ENCODE assay signal across 8 cellular contexts in the genomic region with DNA sequence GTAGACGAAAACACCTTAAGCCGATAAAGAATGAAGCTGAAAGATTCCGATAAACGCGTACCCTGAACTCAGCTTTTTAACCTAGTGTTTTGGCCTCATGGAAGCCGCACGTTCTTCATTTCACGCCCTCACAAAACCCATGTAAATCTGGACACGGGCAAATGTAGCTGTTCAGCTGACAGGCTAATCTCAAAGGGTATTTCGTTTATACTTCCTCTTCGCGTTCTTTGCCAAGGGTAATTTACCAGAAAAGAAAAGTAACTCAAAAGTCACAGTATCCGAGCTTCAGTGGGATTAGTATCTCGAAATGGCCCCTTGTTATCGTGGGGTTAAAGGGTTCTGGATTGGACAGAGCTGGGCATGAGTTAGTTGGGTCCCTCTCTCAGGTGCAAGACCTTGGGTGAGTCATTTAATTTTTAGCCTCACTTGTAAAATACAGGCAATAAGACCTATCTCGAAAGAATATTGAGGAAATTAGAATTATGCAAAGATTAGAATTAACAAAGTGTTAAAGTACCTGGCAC. TPM values are rescaled to one million over a fixed set of nuclear protein-coding genes. Genes with fewer than 3 reads are reported as not detected.
A peak's percentile ranks its signal among the peaks of the same experiment; 100 is the strongest.
DNase-seq lines count a peak whose midpoint lies in the region; ATAC-seq and TF ChIP-seq lines count a peak whose summit lies in the region.

No MANE protein-coding gene starts in this region.

- H3K9ac ChIP-seq in Loucy (ENCODE audit: low read depth, low read length, poor library complexity, severe bottlenecking): peak overlapping the region; percentile 100

- H3K36me3 ChIP-seq in cardiac muscle cell (no peaks in the 10 kb centered on the region), Loucy (ENCODE audit: insufficient read depth, low read length) (peaks cover 6% of the 10 kb centered on the region; the same call in 1 of the 2 replicates), ectodermal cell (ENCODE audit: control insufficient read depth, insufficient read depth, low read length) (no peaks in the 10 kb centered on the region), neuron (ENCODE audit: insufficient read depth, low read length) (peaks cover 16% of the 10 kb centered on the region)

- H3K9me3 ChIP-seq in cardiac muscle cell (ENCODE audit: low read depth) (no peaks in the 10 kb centered on the region), Loucy (ENCODE audit: insufficient read depth, low read depth, low read length) (no peaks in the 10 kb centered on the region), ectodermal cell (ENCODE audit: control insufficient read depth, low read length) (no peaks in the 10 kb centered on the region), neuron (ENCODE audit: low read length) (no peaks in the 10 kb centered on the region)

- peak overlapping the region; percentile 100 for H3K27ac ChIP-seq in cardiac muscle cell
- peak overlapping the region; percentile 100 for H3K27ac ChIP-seq in ectodermal cell (ENCODE audit: insufficient read depth, low read depth, low read length, poor library complexity, severe bottlenecking)

- H3K4me3 ChIP-seq in cardiac muscle cell (peak overlapping the region; percentile 95), Loucy (ENCODE audit: low read length, poor library complexity, severe bottlenecking) (peak overlapping the region; percentile 97), ectodermal cell (ENCODE audit: insufficient read depth, low read depth, low read length) (peak overlapping the region; percentile 80), neuron (ENCODE audit: low read length) (peak overlapping the region; percentile 71)

- ATAC-seq in left cardiac atrium (no peak), HG03457 (IDR thresholded peaks at IDR 0.05; ENCODE audit: unreplicated experiment) (no peak), GM21423 (IDR thresholded peaks at IDR 0.05; ENCODE audit: unreplicated experiment) (no peak)

- peak overlapping the region; percentile 73 for H3K4me2 ChIP-seq in Loucy (ENCODE audit: low read depth, low read length, poor library complexity, severe bottlenecking)

- TF ChIP-seq CTCF in cardiac muscle cell (IDR thresholded peaks at IDR 0.05; ENCODE audit: low read depth, low read length) (no peak), Loucy (conservative IDR thresholded peaks at IDR 0.05; ENCODE audit: low read length) (no peak)

- H3K79me2 ChIP-seq in Loucy (ENCODE audit: insufficient read depth, low read length): peaks cover 48% of the 10 kb centered on the region

- no peaks in the 10 kb centered on the region for H3K27me3 ChIP-seq in cardiac muscle cell
- H3K27me3 ChIP-seq in Loucy (ENCODE audit: insufficient read depth, low read length, poor library complexity, severe bottlenecking): peaks cover 10% of the 10 kb centered on the region
- no peaks in the 10 kb centered on the region for H3K27me3 ChIP-seq in ectodermal cell (ENCODE audit: control insufficient read depth, insufficient read depth, low read length, poor library complexity, severe bottlenecking)
- no peaks in the 10 kb centered on the region for H3K27me3 ChIP-seq in neuron (ENCODE audit: insufficient read depth, low read length)

- peaks cover 37% of the 10 kb centered on the region for H4K20me1 ChIP-seq in Loucy (ENCODE audit: insufficient read depth, low read length, poor library complexity, severe bottlenecking)

- H3K9me2 ChIP-seq in Loucy (replicated peaks; ENCODE audit: low read depth, low read length): no peaks in the 10 kb centered on the region

- peak overlapping the region; percentile 86 for H2AFZ ChIP-seq in Loucy (ENCODE audit: low read length)
- H2AFZ ChIP-seq in neuron (ENCODE audit: low read depth, low read length): peak overlapping the region; percentile 52

- DNase-seq in cardiac muscle cell (ENCODE audit: low read depth in 1 of 2, low spot score in 1 of 2) (no peak), left cardiac atrium (no peak), globus pallidus (ENCODE audit: low spot score) (no peak)

- intact Hi-C loops in left cardiac atrium (cut with DNase I): no loop called here

- H3K4me1 ChIP-seq in cardiac muscle cell (ENCODE audit: low read depth) (peaks cover 26% of the 10 kb centered on the region), Loucy (ENCODE audit: insufficient read depth, low read length, poor library complexity, severe bottlenecking) (peaks cover 40% of the 10 kb centered on the region), ectodermal cell (ENCODE audit: control insufficient read depth, insufficient read depth, low read length) (peaks cover 25% of the 10 kb centered on the region), neuron (ENCODE audit: insufficient read depth, low read length) (peaks cover 43% of the 10 kb centered on the region)

- WGBS in ectodermal cell, 2 experiments: 52 to 58% methylated on average over 15 of the region's 16 CpGs

- H3F3A ChIP-seq in Loucy (ENCODE audit: low read depth): no peaks in the 10 kb centered on the region

RNA-seq across cellular contexts. Expression of a gene that starts 0.8 kb away (rescaled TPM):
- total RNA-seq in cardiac muscle cell: 272 and 311 TPM in 2 replicates
- 705 and 911 TPM in 2 replicates for polyA plus RNA-seq in cardiac muscle cell
- total RNA-seq in left cardiac atrium: 100 to 1,000 TPM; 435 to 492 TPM
- polyA plus RNA-seq in ectodermal cell (2013, experiment 1 of 4): 845 TPM
- polyA plus RNA-seq in ectodermal cell (2013, experiment 2 of 4): 896 TPM
- polyA plus RNA-seq in ectodermal cell (2013, experiment 3 of 4): 698 TPM
- 794 TPM for polyA plus RNA-seq in ectodermal cell (2013, experiment 4 of 4)

RNA-seq across cellular contexts. Expression of a gene that starts 22.0 kb away (rescaled TPM):
- total RNA-seq in cardiac muscle cell (not detected in 2 replicates), left cardiac atrium (not detected)
- not detected in 2 replicates for polyA plus RNA-seq in cardiac muscle cell
- polyA plus RNA-seq in ectodermal cell (2013, experiment 1 of 4): not detected
- 0.21 TPM for polyA plus RNA-seq in ectodermal cell (2013, experiment 2 of 4)
- polyA plus RNA-seq in ectodermal cell (2013, experiment 3 of 4): not detected
- polyA plus RNA-seq in ectodermal cell (2013, experiment 4 of 4): not detected
